ENCODE assay signal across 8 cellular contexts in the genomic region with DNA sequence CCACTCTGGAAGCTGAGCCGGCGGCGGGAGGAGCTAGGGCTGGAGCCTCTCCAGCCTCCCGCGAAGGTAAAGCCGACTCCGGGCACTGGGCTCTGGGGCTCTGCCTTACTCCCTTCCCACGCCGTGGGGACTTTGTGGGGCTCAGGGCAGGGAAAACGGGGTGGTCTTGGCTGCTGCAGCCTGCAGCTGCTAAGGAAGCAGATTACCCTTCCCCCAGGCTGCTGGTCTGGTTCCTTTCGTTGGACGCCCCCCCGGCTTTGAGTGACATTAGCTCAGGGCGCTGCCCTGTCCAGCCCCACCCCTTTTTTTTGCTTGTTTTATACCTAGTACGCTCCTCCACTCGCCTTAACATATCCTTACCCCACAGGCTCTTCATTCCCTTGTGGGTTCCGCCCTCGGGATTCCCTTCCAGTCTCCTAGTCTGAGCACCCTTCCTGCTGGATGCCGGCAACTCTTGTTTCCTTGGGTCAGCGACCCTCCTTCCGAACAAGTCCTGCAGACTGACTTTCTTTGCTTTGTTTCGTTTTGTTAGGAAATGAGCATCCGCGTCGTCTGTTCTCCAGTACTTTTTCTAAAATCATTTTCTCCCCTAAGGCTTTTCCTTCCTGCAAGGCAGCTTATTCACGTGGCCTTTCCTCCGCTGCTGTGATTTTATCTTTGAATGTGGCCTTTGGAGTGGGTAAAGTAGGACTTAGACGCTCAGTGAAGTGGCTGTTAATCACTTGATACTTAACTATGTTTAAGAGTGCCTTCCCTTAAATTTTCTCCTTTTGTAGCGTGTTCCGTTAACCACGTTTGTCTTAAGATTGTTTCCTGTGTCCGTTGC. TPM values are rescaled to one million over a fixed set of nuclear protein-coding genes. Genes with fewer than 3 reads are reported as not detected.
DNase-seq lines count a peak whose midpoint lies in the region; ATAC-seq and TF ChIP-seq lines count a peak whose summit lies in the region.

No MANE protein-coding gene starts in this region.

- H3K4me1 Mint-ChIP-seq in activated T-cell treated with anti-CD3 and anti-CD28 coated beads, Interleukin-2, amount 50 U/mL, for 24 hours (ENCODE audit: low read depth): peaks cover 48% of the 10 kb centered on the region
- peaks cover 28% of the 10 kb centered on the region for H3K4me1 Mint-ChIP-seq in neural crest cell
- H3K4me1 Mint-ChIP-seq in type B pancreatic cell (ENCODE audit: unreplicated experiment): peaks cover 12% of the 10 kb centered on the region

- ATAC-seq in GM19324 (IDR thresholded peaks at IDR 0.05; ENCODE audit: low FRiP score, unreplicated experiment) (peak; percentile 43), HG03432 (IDR thresholded peaks at IDR 0.05; ENCODE audit: unreplicated experiment) (peak; percentile 62)

- H3K9me3 Mint-ChIP-seq in activated T-cell treated with anti-CD3 and anti-CD28 coated beads, Interleukin-2, amount 50 U/mL, for 24 hours: no peaks in the 10 kb centered on the region
- no peaks in the 10 kb centered on the region for H3K9me3 Mint-ChIP-seq in neural crest cell
- no peaks in the 10 kb centered on the region for H3K9me3 Mint-ChIP-seq in type B pancreatic cell

- no peaks in the 10 kb centered on the region for H3K27me3 Mint-ChIP-seq in activated T-cell treated with anti-CD3 and anti-CD28 coated beads, Interleukin-2, amount 50 U/mL, for 24 hours
- peaks cover 2% of the 10 kb centered on the region for H3K27me3 Mint-ChIP-seq in neural crest cell (ENCODE audit: low read depth)
- H3K27me3 Mint-ChIP-seq in type B pancreatic cell: no peaks in the 10 kb centered on the region

- DNase-seq in COLO829 (ENCODE audit: low spot score) (peak; percentile 79), NCI-H526 treated with DMSO at 0.1 percent for 48 hours (lab: John Stamatoyannopoulos, UW) (peak; percentile 16), fibroblast of the conjunctiva (ENCODE audit: low read depth) (peak; percentile 65), neural crest cell (ENCODE audit: low read depth, low spot score) (no peak), type B pancreatic cell (ENCODE audit: extremely low spot score, unreplicated experiment) (no peak)
- no peak for DNase-seq in activated T-cell treated with anti-CD3 and anti-CD28 coated beads, Interleukin-2, amount 50 U/mL, for 24 hours

- H3K36me3 Mint-ChIP-seq in activated T-cell treated with anti-CD3 and anti-CD28 coated beads, Interleukin-2, amount 50 U/mL, for 24 hours (ENCODE audit: low read depth): peaks cover 40% of the 10 kb centered on the region
- H3K36me3 Mint-ChIP-seq in neural crest cell (ENCODE audit: low read depth) (no peaks in the 10 kb centered on the region), type B pancreatic cell (peaks cover 8% of the 10 kb centered on the region)

- peak overlapping the region; percentile 99 for H3K27ac Mint-ChIP-seq in activated T-cell treated with anti-CD3 and anti-CD28 coated beads, Interleukin-2, amount 50 U/mL, for 24 hours
- peak overlapping the region; percentile 86 for H3K27ac Mint-ChIP-seq in neural crest cell (ENCODE audit: unreplicated experiment)
- peak overlapping the region; percentile 97 for H3K27ac Mint-ChIP-seq in type B pancreatic cell

- TF ChIP-seq CTCF in neural crest cell (conservative IDR thresholded peaks at IDR 0.05) (no peak), type B pancreatic cell (conservative IDR thresholded peaks at IDR 0.05) (no peak)

- H3K4me3 Mint-ChIP-seq in activated T-cell treated with anti-CD3 and anti-CD28 coated beads, Interleukin-2, amount 50 U/mL, for 24 hours: peak overlapping the region; percentile 97
- H3K4me3 Mint-ChIP-seq in neural crest cell (peak overlapping the region; percentile 97), type B pancreatic cell (peak overlapping the region; percentile 97)

RNA-seq across cellular contexts. Expression of gene DNAJC13, which starts 0.6 kb away (rescaled TPM):
- total RNA-seq in neural crest cell: 36.0 and 37.2 TPM in 2 replicates
- 30.8 and 34.0 TPM in 2 replicates for total RNA-seq in type B pancreatic cell (ENCODE audit: low replicate concordance)

Comparison
In these comparisons a context has a peak if more than half of its experiments do, and no peak if none do; other contexts are left out.
1. DNase-seq: peak in COLO829 (single experiment), NCI-H526 treated with DMSO at 0.1 percent for 48 hours (single experiment) and fibroblast of the conjunctiva (single experiment); none in activated T-cell treated with anti-CD3 and anti-CD28 coated beads, Interleukin-2, amount 50 U/mL, for 24 hours (single experiment), neural crest cell (single experiment) and type B pancreatic cell (single experiment).
2. Peak in every context shown above with its lines, with median percentiles within 50 percentile points of each other: H3K27ac Mint-ChIP-seq and H3K4me3 Mint-ChIP-seq.